ENCODE assay signal across 23 cellular contexts in genomic region chr16:57567691-57568090, GRCh38. TPM values are rescaled to one million over a fixed set of nuclear protein-coding genes. Genes with fewer than 3 reads are reported as not detected.
DNase-seq lines count a peak whose midpoint lies in the region; ATAC-seq, FAIRE-seq and TF ChIP-seq lines count a peak whose summit lies in the region.
"Had no signal": no experiment of that assay in that cellular context is flagged by ENCODE, and none has a peak within 500 bp of the region (broad histone marks: within the 10 kb centered on the region; RNA-seq: fewer than 3 reads in every experiment).

No MANE protein-coding gene starts in this region.

- H3K27ac ChIP-seq in DND-41 (ENCODE audit: low read length): no peak overlapping the region
- H3K27ac ChIP-seq in astrocyte (ENCODE audit: low read depth, low read length): no peak overlapping the region
- H3K27ac ChIP-seq: BLaER1 treated with 17β-estradiol and CSF1 and Interleukin-3, amounts not matched to agents 10 nM and 100 nM; HL-60; Peyer's patch had no signal

- no peak overlapping the region for H3K4me3 Mint-ChIP-seq in astrocyte (ENCODE audit: unreplicated experiment)
- H3K4me3 Mint-ChIP-seq in activated naive CD8-positive, alpha-beta T cell treated with anti-CD3 and anti-CD28 coated beads, Interleukin-2, amount 50 U/mL, for 24 hours: no peak overlapping the region
- H3K4me3 Mint-ChIP-seq: CD8-positive, alpha-beta T cell; GM23338; IgD-negative memory B cell had no signal

- no peak overlapping the region for H3K9ac ChIP-seq in DND-41 (ENCODE audit: low read depth, low read length)
- no peak overlapping the region for H3K9ac ChIP-seq in astrocyte (ENCODE audit: low read length)
- H3K9ac ChIP-seq: BLaER1 treated with 17β-estradiol and CSF1 and Interleukin-3, amounts not matched to agents 10 nM and 100 nM had no signal

- no peaks in the 10 kb centered on the region for H3K79me2 ChIP-seq in DND-41 (ENCODE audit: insufficient read depth, low read length)
- no peaks in the 10 kb centered on the region for H3K79me2 ChIP-seq in astrocyte (ENCODE audit: insufficient read depth, low read length)

- H3K36me3 ChIP-seq in DND-41 (ENCODE audit: insufficient read depth, low read length): no peaks in the 10 kb centered on the region
- H3K36me3 ChIP-seq in astrocyte (ENCODE audit: insufficient read depth, low read length): no peaks in the 10 kb centered on the region
- H3K36me3 ChIP-seq: Peyer's patch had no signal

- peaks cover 3% of the 10 kb centered on the region for H3K9me3 Mint-ChIP-seq in astrocyte (ENCODE audit: unreplicated experiment)
- peaks cover 10% of the 10 kb centered on the region for H3K9me3 Mint-ChIP-seq in activated naive CD8-positive, alpha-beta T cell treated with anti-CD3 and anti-CD28 coated beads, Interleukin-2, amount 50 U/mL, for 24 hours
- H3K9me3 Mint-ChIP-seq: CD8-positive, alpha-beta T cell; IgD-negative memory B cell had no signal

- H2AFZ ChIP-seq in DND-41 (ENCODE audit: low read depth, low read length) (no peak overlapping the region), astrocyte (ENCODE audit: low read depth, low read length) (no peak overlapping the region)
- H2AFZ ChIP-seq: GM23338 had no signal

- H3K4me1 ChIP-seq in DND-41 (ENCODE audit: insufficient read depth, low read length) (no peaks in the 10 kb centered on the region), astrocyte (ENCODE audit: insufficient read depth, low read length) (peaks cover 8% of the 10 kb centered on the region)
- H3K4me1 ChIP-seq: Peyer's patch had no signal

- H4K20me1 ChIP-seq in DND-41 (ENCODE audit: insufficient read depth, low read length) (peaks cover 4% of the 10 kb centered on the region; the same call in 1 of the 2 replicates), astrocyte (ENCODE audit: insufficient read depth, low read length) (no peaks in the 10 kb centered on the region)

- H3K36me3 Mint-ChIP-seq in astrocyte (ENCODE audit: low read depth, unreplicated experiment): no peaks in the 10 kb centered on the region
- H3K36me3 Mint-ChIP-seq in activated naive CD8-positive, alpha-beta T cell treated with anti-CD3 and anti-CD28 coated beads, Interleukin-2, amount 50 U/mL, for 24 hours (ENCODE audit: low read depth): peaks cover 13% of the 10 kb centered on the region

- H3K4me1 Mint-ChIP-seq in astrocyte (ENCODE audit: low read depth, unreplicated experiment): peaks cover 8% of the 10 kb centered on the region
- no peaks in the 10 kb centered on the region for H3K4me1 Mint-ChIP-seq in activated naive CD8-positive, alpha-beta T cell treated with anti-CD3 and anti-CD28 coated beads, Interleukin-2, amount 50 U/mL, for 24 hours
- H3K4me1 Mint-ChIP-seq: GM23338, IgD-negative memory B cell had no signal

- H3K4me2 ChIP-seq in DND-41 (ENCODE audit: insufficient read depth, low read length) (no peak overlapping the region), astrocyte (ENCODE audit: low read length) (no peak overlapping the region)
- H3K4me2 ChIP-seq: BLaER1 treated with 17β-estradiol and CSF1 and Interleukin-3, amounts not matched to agents 10 nM and 100 nM; GM23338 had no signal

- H3K27ac Mint-ChIP-seq in astrocyte (ENCODE audit: unreplicated experiment): peak overlapping the region; percentile 12
- no peak overlapping the region for H3K27ac Mint-ChIP-seq in activated naive CD8-positive, alpha-beta T cell treated with anti-CD3 and anti-CD28 coated beads, Interleukin-2, amount 50 U/mL, for 24 hours
- H3K27ac Mint-ChIP-seq: CD8-positive, alpha-beta T cell; GM23338 had no signal

- TF ChIP-seq CTCF in DND-41 (IDR thresholded peaks at IDR 0.05; ENCODE audit: borderline replicate concordance, extremely low read depth, low read length, poor library complexity, severe bottlenecking): no peak
- no peak for TF ChIP-seq CTCF in astrocyte (IDR thresholded peaks at IDR 0.05; ENCODE audit: insufficient read depth, low read depth, low read length)
- no peak for TF ChIP-seq CTCF in omental fat pad (IDR thresholded peaks at IDR 0.05)

- H3K9me3 ChIP-seq in DND-41 (ENCODE audit: insufficient read depth, low read length, severe bottlenecking): no peaks in the 10 kb centered on the region
- H3K9me3 ChIP-seq in astrocyte (ENCODE audit: insufficient read depth, low read depth, low read length): peaks cover 7% of the 10 kb centered on the region
- H3K9me3 ChIP-seq: Peyer's patch had no signal

- no peak overlapping the region for H3K4me3 ChIP-seq in DND-41 (ENCODE audit: low read depth in 1 of 2, low read length in 2 of 2)
- H3K4me3 ChIP-seq in astrocyte (ENCODE audit: insufficient read depth, low read depth, low read length): no peak overlapping the region
- H3K4me3 ChIP-seq: BLaER1 treated with 17β-estradiol and CSF1 and Interleukin-3, amounts not matched to agents 10 nM and 100 nM; GM23338; Peyer's patch had no signal

- ATAC-seq in DND-41 (ENCODE audit: insufficient read depth, low read depth) (0 out of 3 replicates have a peak, but pooled peaks have one; percentile 14), omental fat pad (ENCODE audit: low FRiP score) (no peak)
- ATAC-seq in activated naive CD8-positive, alpha-beta T cell treated with anti-CD3 and anti-CD28 coated beads, Interleukin-2, amount 50 U/mL, for 24 hours: no peak
- ATAC-seq: CD8-positive, alpha-beta T cell; GM23338; Right ventricle myocardium inferior had no signal

- no peak for FAIRE-seq in astrocyte (lab: Jason Lieb, UNC)

- no peaks in the 10 kb centered on the region for H3K27me3 ChIP-seq in DND-41 (ENCODE audit: insufficient read depth, low read length, poor library complexity)
- peaks cover 2% of the 10 kb centered on the region for H3K27me3 ChIP-seq in astrocyte (ENCODE audit: insufficient read depth, low read length)
- H3K27me3 ChIP-seq: Peyer's patch had no signal

- H3K27me3 Mint-ChIP-seq in astrocyte (ENCODE audit: low read depth, unreplicated experiment): peaks cover 24% of the 10 kb centered on the region
- no peaks in the 10 kb centered on the region for H3K27me3 Mint-ChIP-seq in activated naive CD8-positive, alpha-beta T cell treated with anti-CD3 and anti-CD28 coated beads, Interleukin-2, amount 50 U/mL, for 24 hours
- H3K27me3 Mint-ChIP-seq: IgD-negative memory B cell had no signal

- DNase-seq in DND-41 (no peak), astrocyte (ENCODE audit: low read depth) (no peak), islet precursor cell (peak; percentile 48), omental fat pad (ENCODE audit: low spot score) (peak; percentile 8), NCI-H524 (lab: John Stamatoyannopoulos, UW) (no peak), SW 1271 (lab: John Stamatoyannopoulos, UW) (no peak)
- no peak for DNase-seq in activated naive CD8-positive, alpha-beta T cell treated with anti-CD3 and anti-CD28 coated beads, Interleukin-2, amount 50 U/mL, for 24 hours
- DNase-seq: Calu3, EL, HCEC 1CT, Karpas-422, NCI-H1417 treated with DMSO at 0.1 percent for 48 hours, NCI-H187 treated with DMSO at 0.1 percent for 48 hours had no signal

RNA-seq across cellular contexts. Expression of gene ADGRG5, which starts 25.2 kb away (rescaled TPM):
- total RNA-seq in astrocyte: 0.09 and 0.12 TPM in 2 replicates
- under 1 TPM in 2 of 4 donors, not detected in 2; 0.31 to 0.37 TPM for total RNA-seq in omental fat pad
- total RNA-seq: A673, HT1080, MCF 10A had no signal

RNA-seq across cellular contexts. Expression of gene CCDC102A, which starts 31.3 kb away (rescaled TPM):
- total RNA-seq in astrocyte (7.8 and 8.8 TPM in 2 replicates), omental fat pad (1 to 10 TPM; 3.5 to 9.8 (median 7.8) TPM)

Comparison
In these comparisons a context has a peak if more than half of its experiments do, and no peak if none do; other contexts are left out.
1. DNase-seq: peak in islet precursor cell (single experiment) and omental fat pad (single experiment); none in DND-41 (single experiment), astrocyte (single experiment), NCI-H524 (0 of 2), SW 1271 (0 of 2) and activated naive CD8-positive, alpha-beta T cell treated with anti-CD3 and anti-CD28 coated beads, Interleukin-2, amount 50 U/mL, for 24 hours (single experiment).